14 cellular contexts compared by ENCODE assay signal in the genomic region with DNA sequence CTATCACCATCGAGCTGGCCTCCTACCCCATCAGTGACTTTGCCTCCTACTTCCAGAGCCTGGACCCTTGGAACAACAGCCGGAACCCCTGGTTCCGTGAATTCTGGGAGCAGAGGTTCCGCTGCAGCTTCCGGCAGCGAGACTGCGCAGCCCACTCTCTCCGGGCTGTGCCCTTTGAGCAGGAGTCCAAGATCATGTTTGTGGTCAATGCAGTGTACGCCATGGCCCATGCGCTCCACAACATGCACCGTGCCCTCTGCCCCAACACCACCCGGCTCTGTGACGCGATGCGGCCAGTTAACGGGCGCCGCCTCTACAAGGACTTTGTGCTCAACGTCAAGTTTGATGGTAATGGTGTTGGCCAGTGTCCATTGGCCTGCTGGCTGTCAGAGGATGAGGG. TPM values are rescaled to one million over a fixed set of nuclear protein-coding genes. Genes with fewer than 3 reads are reported as not detected.
"Had no signal": no experiment of that assay in that cellular context is flagged by ENCODE, and none has a peak within 500 bp of the region (broad histone marks: within the 10 kb centered on the region; RNA-seq: fewer than 3 reads in every experiment).

No MANE protein-coding gene starts in this region.

- DNase-seq: activated CD4-positive, alpha-beta T cell treated with anti-CD3 and anti-CD28 coated beads for 1 hour; activated CD8-positive, alpha-beta T cell treated with anti-CD3 and anti-CD28 coated beads, Interleukin-2, amount 10 ng/mL, durations not matched to agents 7 days and 5 days; activated effector memory CD4-positive, alpha-beta T cell treated with Interleukin-2 at 50 U/mL for 16 hours; amygdala; cerebellar nuclear complex; mesenchymal stem cell; sigmoid colon; stimulated activated CD4-positive, alpha-beta T cell treated with anti-CD3 and anti-CD28 coated beads, Interleukin-12 subunit alpha, Interleukin-12 subunit beta, amount 100 ng/mL, for 4 hours; stimulated activated naive CD8-positive, alpha-beta T cell treated with anti-CD3 and anti-CD28 coated beads, Interleukin-15, amount 100 ng/mL, for 72 hours; testis had no signal

- ATAC-seq: activated CD8-positive, alpha-beta T cell treated with anti-CD3 and anti-CD28 coated beads, Interleukin-2, amount 10 ng/mL, durations not matched to agents 7 days and 5 days; stimulated activated naive CD8-positive, alpha-beta T cell treated with anti-CD3 and anti-CD28 coated beads, Interleukin-15, amount 100 ng/mL, for 72 hours had no signal

- H3K36me3 Mint-ChIP-seq: activated naive CD8-positive, alpha-beta T cell had no signal

- H3K4me3 ChIP-seq: sigmoid colon, testis had no signal

- H3K9me3 Mint-ChIP-seq: brain; stimulated activated naive CD8-positive, alpha-beta T cell treated with anti-CD3 and anti-CD28 coated beads, Interleukin-15, amount 100 ng/mL, for 72 hours had no signal

- H3K9me3 ChIP-seq: sigmoid colon, testis had no signal

- H3K36me3 ChIP-seq: sigmoid colon had no signal

- H3K27me3 ChIP-seq: testis had no signal

- H3K27ac ChIP-seq: sigmoid colon, testis had no signal

- H3K27ac Mint-ChIP-seq: activated CD8-positive, alpha-beta T cell treated with anti-CD3 and anti-CD28 coated beads, Interleukin-2, amount 10 ng/mL, durations not matched to agents 7 days and 5 days; activated naive CD8-positive, alpha-beta T cell; brain; stimulated activated naive CD8-positive, alpha-beta T cell treated with anti-CD3 and anti-CD28 coated beads, Interleukin-15, amount 100 ng/mL, for 72 hours had no signal

- H3K27me3 Mint-ChIP-seq: activated naive CD8-positive, alpha-beta T cell had no signal

- H3K4me1 ChIP-seq: sigmoid colon, testis had no signal

- H3K4me3 Mint-ChIP-seq: activated CD8-positive, alpha-beta T cell treated with anti-CD3 and anti-CD28 coated beads, Interleukin-2, amount 10 ng/mL, durations not matched to agents 7 days and 5 days; activated naive CD8-positive, alpha-beta T cell; brain; stimulated activated naive CD8-positive, alpha-beta T cell treated with anti-CD3 and anti-CD28 coated beads, Interleukin-15, amount 100 ng/mL, for 72 hours had no signal

RNA-seq across cellular contexts. Expression of gene GRM2, which starts 6.1 kb away (rescaled TPM):
- total RNA-seq: osteoblast, pulmonary artery endothelial cell had no signal
